17 cellular contexts compared by ENCODE assay signal in genomic region chr20:56503911-56504310, GRCh38. TPM values are rescaled to one million over a fixed set of nuclear protein-coding genes. Genes with fewer than 3 reads are reported as not detected.
"Had no signal": no experiment of that assay in that cellular context is flagged by ENCODE, and none has a peak within 500 bp of the region (broad histone marks: within the 10 kb centered on the region; RNA-seq: fewer than 3 reads in every experiment).

No MANE protein-coding gene starts in this region.

- H3K27ac ChIP-seq: cardiac muscle cell, esophagus muscularis mucosa, left ventricle myocardium inferior, psoas muscle, right lobe of liver, stomach, testis, uterus had no signal

- H3K9me3 ChIP-seq: esophagus muscularis mucosa, left ventricle myocardium inferior, psoas muscle, right lobe of liver, stomach, testis, uterus had no signal

- ATAC-seq: psoas muscle had no signal

- H3K4me3 ChIP-seq: cardiac muscle cell, esophagus muscularis mucosa, left ventricle myocardium inferior, psoas muscle, right lobe of liver, smooth muscle cell, stomach, testis, uterus had no signal

- DNase-seq: activated CD4-positive, CD25-positive, alpha-beta regulatory T cell treated with anti-CD3 and anti-CD28 coated beads, Interleukin-2, amount 50 U/mL, for 72 hours; activated effector memory CD4-positive, alpha-beta T cell treated with Interleukin-2 at 50 U/mL for 16 hours; activated naive CD4-positive, alpha-beta T cell treated with anti-CD3 and anti-CD28 coated beads, Interleukin-2, amount 50 U/mL, for 16 hours; activated T-cell treated with anti-CD3 and anti-CD28 coated beads, Interleukin-2, amount 50 U/mL, for 4 hours; hippocampal formation; left ventricle myocardium inferior; psoas muscle; right lobe of liver; stomach; T1000; testis; uterus had no signal

- H3K27me3 ChIP-seq: cardiac muscle cell, esophagus muscularis mucosa, right lobe of liver, stomach, testis, uterus had no signal

- H3K4me2 ChIP-seq: smooth muscle cell had no signal

- H3K9me3 Mint-ChIP-seq: activated T-cell treated with anti-CD3 and anti-CD28 coated beads, Interleukin-2, amount 50 U/mL, for 4 hours had no signal

- H3K4me3 Mint-ChIP-seq: activated T-cell treated with anti-CD3 and anti-CD28 coated beads, Interleukin-2, amount 50 U/mL, for 4 hours had no signal

- H3K36me3 ChIP-seq: cardiac muscle cell, uterus had no signal

- H3K4me1 ChIP-seq: esophagus muscularis mucosa, psoas muscle, right lobe of liver, stomach, testis, uterus had no signal

RNA-seq across cellular contexts. Expression of gene FAM209A, which starts 20.6 kb away (rescaled TPM):
- total RNA-seq: cardiac muscle cell, kidney epithelial cell, left ventricle myocardium inferior, smooth muscle cell had no signal
- polyA plus RNA-seq: neural cell had no signal

RNA-seq across cellular contexts. Expression of gene FAM209B, which starts 29.1 kb away (rescaled TPM):
- total RNA-seq: cardiac muscle cell, kidney epithelial cell, stomach had no signal
